1 cellular context compared by ENCODE assay signal in the genomic region with DNA sequence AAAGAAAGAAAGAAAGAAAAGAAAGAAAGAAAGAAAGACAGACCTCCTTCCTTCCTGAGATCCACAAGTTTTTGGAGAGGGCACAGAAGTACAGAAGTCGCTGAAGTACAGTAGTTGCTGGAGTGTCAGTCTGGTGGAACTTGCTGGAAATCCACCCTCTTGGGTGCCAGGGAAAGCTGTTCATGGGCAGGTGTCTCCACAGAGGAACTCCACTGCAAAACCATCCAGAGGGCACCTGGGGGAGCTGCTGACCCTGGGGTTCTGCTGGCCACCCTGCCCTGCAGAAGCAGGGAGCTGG.
TF ChIP-seq lines count a peak whose summit lies in the region.

No MANE protein-coding gene starts in this region.

TF ChIP-seq in HepG2, 621 proteins besides CTCF, POLR2A, EP300 and RAD21:
- TF ChIP-seq SYNCRIP (IDR thresholded peaks at IDR 0.05; ENCODE audit: insufficient read depth, low read depth, low read length) (no peak), ZNF558 (CRISPR knock-in tag; IDR thresholded peaks at IDR 0.05; ENCODE audit: borderline replicate concordance) (no peak), ZNF234 (CRISPR knock-in tag; conservative IDR thresholded peaks at IDR 0.05) (no peak), STAG1 (CRISPR knock-in tag; IDR thresholded peaks at IDR 0.05) (peak; percentile 35), U2AF1 (optimal IDR thresholded peaks at IDR 0.05; ENCODE audit: low read depth, low read length) (no peak)
- TF ChIP-seq, protein P1, sequence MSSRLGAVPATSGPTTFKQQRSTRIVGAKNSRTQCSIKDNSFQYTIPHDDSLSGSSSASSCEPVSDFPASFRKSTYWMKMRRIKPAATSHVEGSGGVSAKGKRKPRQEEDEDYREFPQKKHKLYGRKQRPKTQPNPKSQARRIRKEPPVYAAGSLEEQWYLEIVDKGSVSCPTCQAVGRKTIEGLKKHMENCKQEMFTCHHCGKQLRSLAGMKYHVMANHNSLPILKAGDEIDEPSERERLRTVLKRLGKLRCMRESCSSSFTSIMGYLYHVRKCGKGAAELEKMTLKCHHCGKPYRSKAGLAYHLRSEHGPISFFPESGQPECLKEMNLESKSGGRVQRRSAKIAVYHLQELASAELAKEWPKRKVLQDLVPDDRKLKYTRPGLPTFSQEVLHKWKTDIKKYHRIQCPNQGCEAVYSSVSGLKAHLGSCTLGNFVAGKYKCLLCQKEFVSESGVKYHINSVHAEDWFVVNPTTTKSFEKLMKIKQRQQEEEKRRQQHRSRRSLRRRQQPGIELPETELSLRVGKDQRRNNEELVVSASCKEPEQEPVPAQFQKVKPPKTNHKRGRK (CRISPR knock-in tag; IDR thresholded peaks at IDR 0.05): peak; percentile 88
TF ChIP-seq in HepG2: peak in this region for 2.
